10 cellular contexts compared by ENCODE assay signal in genomic region chr12:113818833-113819232, GRCh38.
DNase-seq lines count a peak whose midpoint lies in the region; ATAC-seq and TF ChIP-seq lines count a peak whose summit lies in the region.
"Had no signal": no experiment of that assay in that cellular context is flagged by ENCODE, and none has a peak within 500 bp of the region (broad histone marks: within the 10 kb centered on the region; RNA-seq: fewer than 3 reads in every experiment).

No MANE protein-coding gene starts in this region.

- H3K4me1 ChIP-seq in IMR-90 (ENCODE audit: control insufficient read depth, insufficient read depth, low read length) (no peaks in the 10 kb centered on the region), thyroid gland (no peaks in the 10 kb centered on the region)

- no peaks in the 10 kb centered on the region for H3K36me3 ChIP-seq in IMR-90 (ENCODE audit: control insufficient read depth, insufficient read depth, low read length)
- no peaks in the 10 kb centered on the region for H3K36me3 ChIP-seq in thyroid gland

- no peak overlapping the region for H2AK9ac ChIP-seq in IMR-90 (replicated peaks; ENCODE audit: low read depth, low read length, poor library complexity)

- no peak overlapping the region for H3K4me2 ChIP-seq in IMR-90 (ENCODE audit: low read depth, low read length)

- POLR2A ChIA-PET in IMR-90 (lab: Charles Lee; ENCODE audit: unreplicated experiment): interaction anchor here (0.5 kb wide), 1 partner anchor 43 kb away, joined by 4 read pairs; no protein-coding TSS in a partner anchor

- intact Hi-C loops in IMR-90 (cut with micrococcal nuclease): no loop called here
- intact Hi-C loops in thyroid gland (cut with DNase I): no loop called here

- no peak overlapping the region for H3K23ac ChIP-seq in IMR-90 (ENCODE audit: low read depth, low read length)

- H3K27me3 Mint-ChIP-seq in nephron progenitor cell (ENCODE audit: low read depth, poor library complexity): peaks cover 3% of the 10 kb centered on the region
- H3K27me3 Mint-ChIP-seq: dendritic cell treated with granulocyte-macrophage colony-stimulating factor and Interleukin-4, amounts not matched to agents 40 ng/mL and 50 ng/mL, for 4 days had no signal

- no peaks in the 10 kb centered on the region for H3K36me3 Mint-ChIP-seq in nephron progenitor cell (ENCODE audit: low read depth)

- WGBS in IMR-90 (ENCODE audit: extremely low coverage in 2 of 2, insufficient read length in 1 of 2), 2 experiments: no CpG with 5 or more reads among the region's 10 CpGs
- 62 to 81% methylated on average over 10 of the region's 10 CpGs for WGBS in thyroid gland, 2 donors

- no peak overlapping the region for H2BK120ac ChIP-seq in IMR-90 (ENCODE audit: low read depth, low read length)

- no peaks in the 10 kb centered on the region for H3K79me1 ChIP-seq in IMR-90 (ENCODE audit: low read depth in 1 of 2, low read length in 2 of 2)

- no peak overlapping the region for H3K4ac ChIP-seq in IMR-90 (ENCODE audit: low read depth, low read length)

- H2BK15ac ChIP-seq in IMR-90 (ENCODE audit: low read depth, low read length): no peak overlapping the region

- no peak overlapping the region for H3K18ac ChIP-seq in IMR-90 (ENCODE audit: low read depth, low read length)

- H3K9ac ChIP-seq in IMR-90 (ENCODE audit: low read depth, low read length): no peak overlapping the region

- H3K4me3 ChIP-seq in IMR-90 (ENCODE audit: insufficient read depth, low read depth, low read length): no peak overlapping the region
- H3K4me3 ChIP-seq in cardiac fibroblast (replicated peaks in 1 of 2; ENCODE audit: low read depth in 2 of 2, low read length in 2 of 2): no peak overlapping the region
- H3K4me3 ChIP-seq in thyroid gland (replicated peaks in 1 of 3): no peak overlapping the region

- CTCF ChIA-PET in IMR-90 (lab: Yijun Ruan, JAX): no interaction called here

- TF ChIP-seq POLR2A in IMR-90 (IDR thresholded peaks at IDR 0.05; ENCODE audit: low read depth, low read length): no peak
- no peak for TF ChIP-seq POLR2A in thyroid gland (IDR thresholded peaks at IDR 0.05)

- H3K9me3 Mint-ChIP-seq in nephron progenitor cell: no peaks in the 10 kb centered on the region
- H3K9me3 Mint-ChIP-seq: dendritic cell treated with granulocyte-macrophage colony-stimulating factor and Interleukin-4, amounts not matched to agents 40 ng/mL and 50 ng/mL, for 4 days had no signal

- in situ Hi-C loops in IMR-90 (cut with MboI; ENCODE audit: low sequenced_read_pairs): no loop called here

- H3K4me3 Mint-ChIP-seq in nephron progenitor cell: no peak overlapping the region
- H3K4me3 Mint-ChIP-seq: dendritic cell treated with granulocyte-macrophage colony-stimulating factor and Interleukin-4, amounts not matched to agents 40 ng/mL and 50 ng/mL, for 4 days had no signal

- peak; percentile 21; the same call in 1 of the 2 replicates for TF ChIP-seq RAD21 in IMR-90 (IDR thresholded peaks at IDR 0.05; ENCODE audit: low read length)

- H3K27me3 ChIP-seq in IMR-90 (ENCODE audit: control insufficient read depth, insufficient read depth, low read length) (no peaks in the 10 kb centered on the region), thyroid gland (no peaks in the 10 kb centered on the region)

- H3K9me3 ChIP-seq in IMR-90 (ENCODE audit: control insufficient read depth, insufficient read depth, low read length) (no peaks in the 10 kb centered on the region), thyroid gland (no peaks in the 10 kb centered on the region)

- peaks cover 3% of the 10 kb centered on the region; the same call in 1 of the 2 replicates for H3K9me1 ChIP-seq in IMR-90 (ENCODE audit: insufficient read depth, low read length)

- DNase-seq in DMS53 (lab: John Stamatoyannopoulos, UW): peak; percentile 47
- no peak for DNase-seq in IMR-90
- DNase-seq in cardiac fibroblast (ENCODE audit: low read depth in 2 of 2): peak; percentile 9 to 10
- DNase-seq in nephron progenitor cell: peak; percentile 65
- DNase-seq in thyroid gland: no peak
- DNase-seq in CD1c-positive myeloid dendritic cell (ENCODE audit: extremely low spot score): no peak
- DNase-seq in activated CD8-positive, alpha-beta memory T cell treated with anti-CD3 and anti-CD28 coated beads for 24 hours: no peak
- DNase-seq: NCI-H774 had no signal

- no peak overlapping the region for H2AFZ ChIP-seq in IMR-90 (replicated peaks; ENCODE audit: low read length, poor library complexity)

- ATAC-seq in IMR-90 (ENCODE audit: low read depth): 0 out of 2 replicates have a peak, but pooled peaks have one; percentile 28
- ATAC-seq in HG03521 (IDR thresholded peaks at IDR 0.05; ENCODE audit: unreplicated experiment): no peak

- no peak overlapping the region for H4K8ac ChIP-seq in IMR-90 (ENCODE audit: low read depth in 2 of 2, low read length in 2 of 2)

- H4K91ac ChIP-seq in IMR-90 (ENCODE audit: insufficient read depth, low read depth, low read length): no peak overlapping the region

- no peak overlapping the region for H2BK5ac ChIP-seq in IMR-90 (ENCODE audit: low read depth, low read length, poor library complexity, severe bottlenecking)

- no peak overlapping the region for H4K5ac ChIP-seq in IMR-90 (ENCODE audit: low read depth, low read length)

- peaks cover 41% of the 10 kb centered on the region for H3K4me1 Mint-ChIP-seq in nephron progenitor cell

- no peak overlapping the region for H3K56ac ChIP-seq in IMR-90 (ENCODE audit: extremely low read depth, insufficient read depth, low read length)

- H3K14ac ChIP-seq in IMR-90 (replicated peaks; ENCODE audit: low read depth, low read length): no peak overlapping the region

- no peak overlapping the region for H3K27ac Mint-ChIP-seq in nephron progenitor cell
- H3K27ac Mint-ChIP-seq: dendritic cell treated with granulocyte-macrophage colony-stimulating factor and Interleukin-4, amounts not matched to agents 40 ng/mL and 50 ng/mL, for 4 days had no signal

- dilution Hi-C loops in IMR-90 (cut with HindIII; ENCODE audit: low sequenced_read_pairs, unreplicated experiment): no loop called here

- no peak overlapping the region for H3K27ac ChIP-seq in IMR-90 (ENCODE audit: insufficient read depth, low read length)
- no peak overlapping the region for H3K27ac ChIP-seq in thyroid gland

- no peak overlapping the region for H2AK5ac ChIP-seq in IMR-90 (ENCODE audit: low read depth, low read length)

- H4K20me1 ChIP-seq in IMR-90 (ENCODE audit: insufficient read depth, low read length): no peaks in the 10 kb centered on the region

- BruUV-seq in IMR-90 (replicated peaks; lab: Mats Ljungman, UMichigan): no TSS peak

- TF ChIP-seq CTCF in IMR-90 (conservative IDR thresholded peaks at IDR 0.05; ENCODE audit: low read depth, low read length): peak; percentile 28; the same call in 1 of the 2 replicates
- peak; percentile 54 for TF ChIP-seq CTCF in cardiac fibroblast (IDR thresholded peaks at IDR 0.05; ENCODE audit: low read depth, low read length)
- peak; percentile 64 for TF ChIP-seq CTCF in nephron progenitor cell (IDR thresholded peaks at IDR 0.05)
- TF ChIP-seq CTCF in thyroid gland (IDR thresholded peaks at IDR 0.05): peak in 1 of 6 experiments; percentile 21

- H2BK20ac ChIP-seq in IMR-90 (ENCODE audit: low read depth, low read length): no peak overlapping the region

TF ChIP-seq in IMR-90, 13 proteins besides CTCF, POLR2A, EP300 and RAD21:
- no peak for TF ChIP-seq SMC3 (IDR thresholded peaks at IDR 0.05; ENCODE audit: low read depth, low read length)
- TF ChIP-seq RCOR1 (IDR thresholded peaks at IDR 0.05; ENCODE audit: insufficient replicate concordance, low read length): no peak
- no peak for TF ChIP-seq BHLHE40 (IDR thresholded peaks at IDR 0.05; ENCODE audit: low read depth, low read length)
- TF ChIP-seq RFX5 (IDR thresholded peaks at IDR 0.05; ENCODE audit: low read depth, low read length): no peak
- no peak for TF ChIP-seq MXI1 (IDR thresholded peaks at IDR 0.05; ENCODE audit: borderline replicate concordance, low read depth, low read length)
- no peak for TF ChIP-seq MAZ (IDR thresholded peaks at IDR 0.05; ENCODE audit: borderline replicate concordance, low read depth, low read length)
- TF ChIP-seq CHD1 (IDR thresholded peaks at IDR 0.05; ENCODE audit: low read depth, low read length): no peak
- TF ChIP-seq CEBPB (IDR thresholded peaks at IDR 0.05; ENCODE audit: low read depth, low read length): no peak
- TF ChIP-seq MAFK (IDR thresholded peaks at IDR 0.05; ENCODE audit: low read depth, low read length): no peak
- no peak for TF ChIP-seq NFE2L2 (IDR thresholded peaks at IDR 0.05; ENCODE audit: low read depth, low read length)
- no peak for TF ChIP-seq FOS (IDR thresholded peaks at IDR 0.05; ENCODE audit: low read depth, low read length)
- TF ChIP-seq USF2 (IDR thresholded peaks at IDR 0.05; ENCODE audit: low read depth, low read length): no peak
- no peak for TF ChIP-seq ELK1 (IDR thresholded peaks at IDR 0.05; ENCODE audit: borderline replicate concordance, low read depth, low read length)

Comparison
In these comparisons a context has a peak if more than half of its experiments do, and no peak if none do; other contexts are left out.
1. DNase-seq: peak in DMS53 (single experiment), cardiac fibroblast (2 of 2) and nephron progenitor cell (single experiment); none in IMR-90 (single experiment), thyroid gland (0 of 2), CD1c-positive myeloid dendritic cell (single experiment) and activated CD8-positive, alpha-beta memory T cell treated with anti-CD3 and anti-CD28 coated beads for 24 hours (single experiment).